Comparison of ENCODE assay signal across 1 cellular context in the genomic region with DNA sequence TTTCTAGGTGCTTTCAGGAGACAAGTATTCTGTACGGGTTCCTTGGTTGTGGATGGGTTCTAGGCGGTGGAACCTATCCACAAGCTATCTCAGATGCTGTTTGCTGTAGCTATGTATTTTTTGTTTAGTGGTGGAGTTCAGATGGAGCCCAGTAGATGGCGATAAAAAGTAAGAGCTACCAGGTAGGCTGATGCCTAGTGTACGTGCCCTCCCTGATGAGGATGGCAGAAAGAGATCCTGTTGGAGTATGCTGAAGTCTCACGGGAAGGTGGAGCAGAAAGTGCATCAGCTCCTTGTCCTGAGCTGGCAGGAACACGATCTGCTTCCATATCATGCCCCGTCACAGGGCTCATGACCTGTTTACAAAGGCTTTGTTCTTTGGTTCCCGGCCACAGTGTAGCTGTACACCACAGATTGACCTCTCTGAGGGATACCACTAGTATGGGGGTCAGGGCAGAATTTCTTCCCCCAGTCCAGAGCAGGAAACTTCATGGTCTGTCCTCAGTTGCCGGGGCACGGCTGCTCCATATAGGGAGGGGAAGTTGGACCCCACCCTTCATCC.
A peak's percentile ranks its signal among the peaks of the same experiment; 100 is the strongest.
TF ChIP-seq lines count a peak whose summit lies in the region.

No MANE protein-coding gene starts in this region.

TF ChIP-seq in GM23338, 12 proteins besides CTCF, POLR2A, EP300 and RAD21 (continued from another document):
- TF ChIP-seq, protein P1, sequence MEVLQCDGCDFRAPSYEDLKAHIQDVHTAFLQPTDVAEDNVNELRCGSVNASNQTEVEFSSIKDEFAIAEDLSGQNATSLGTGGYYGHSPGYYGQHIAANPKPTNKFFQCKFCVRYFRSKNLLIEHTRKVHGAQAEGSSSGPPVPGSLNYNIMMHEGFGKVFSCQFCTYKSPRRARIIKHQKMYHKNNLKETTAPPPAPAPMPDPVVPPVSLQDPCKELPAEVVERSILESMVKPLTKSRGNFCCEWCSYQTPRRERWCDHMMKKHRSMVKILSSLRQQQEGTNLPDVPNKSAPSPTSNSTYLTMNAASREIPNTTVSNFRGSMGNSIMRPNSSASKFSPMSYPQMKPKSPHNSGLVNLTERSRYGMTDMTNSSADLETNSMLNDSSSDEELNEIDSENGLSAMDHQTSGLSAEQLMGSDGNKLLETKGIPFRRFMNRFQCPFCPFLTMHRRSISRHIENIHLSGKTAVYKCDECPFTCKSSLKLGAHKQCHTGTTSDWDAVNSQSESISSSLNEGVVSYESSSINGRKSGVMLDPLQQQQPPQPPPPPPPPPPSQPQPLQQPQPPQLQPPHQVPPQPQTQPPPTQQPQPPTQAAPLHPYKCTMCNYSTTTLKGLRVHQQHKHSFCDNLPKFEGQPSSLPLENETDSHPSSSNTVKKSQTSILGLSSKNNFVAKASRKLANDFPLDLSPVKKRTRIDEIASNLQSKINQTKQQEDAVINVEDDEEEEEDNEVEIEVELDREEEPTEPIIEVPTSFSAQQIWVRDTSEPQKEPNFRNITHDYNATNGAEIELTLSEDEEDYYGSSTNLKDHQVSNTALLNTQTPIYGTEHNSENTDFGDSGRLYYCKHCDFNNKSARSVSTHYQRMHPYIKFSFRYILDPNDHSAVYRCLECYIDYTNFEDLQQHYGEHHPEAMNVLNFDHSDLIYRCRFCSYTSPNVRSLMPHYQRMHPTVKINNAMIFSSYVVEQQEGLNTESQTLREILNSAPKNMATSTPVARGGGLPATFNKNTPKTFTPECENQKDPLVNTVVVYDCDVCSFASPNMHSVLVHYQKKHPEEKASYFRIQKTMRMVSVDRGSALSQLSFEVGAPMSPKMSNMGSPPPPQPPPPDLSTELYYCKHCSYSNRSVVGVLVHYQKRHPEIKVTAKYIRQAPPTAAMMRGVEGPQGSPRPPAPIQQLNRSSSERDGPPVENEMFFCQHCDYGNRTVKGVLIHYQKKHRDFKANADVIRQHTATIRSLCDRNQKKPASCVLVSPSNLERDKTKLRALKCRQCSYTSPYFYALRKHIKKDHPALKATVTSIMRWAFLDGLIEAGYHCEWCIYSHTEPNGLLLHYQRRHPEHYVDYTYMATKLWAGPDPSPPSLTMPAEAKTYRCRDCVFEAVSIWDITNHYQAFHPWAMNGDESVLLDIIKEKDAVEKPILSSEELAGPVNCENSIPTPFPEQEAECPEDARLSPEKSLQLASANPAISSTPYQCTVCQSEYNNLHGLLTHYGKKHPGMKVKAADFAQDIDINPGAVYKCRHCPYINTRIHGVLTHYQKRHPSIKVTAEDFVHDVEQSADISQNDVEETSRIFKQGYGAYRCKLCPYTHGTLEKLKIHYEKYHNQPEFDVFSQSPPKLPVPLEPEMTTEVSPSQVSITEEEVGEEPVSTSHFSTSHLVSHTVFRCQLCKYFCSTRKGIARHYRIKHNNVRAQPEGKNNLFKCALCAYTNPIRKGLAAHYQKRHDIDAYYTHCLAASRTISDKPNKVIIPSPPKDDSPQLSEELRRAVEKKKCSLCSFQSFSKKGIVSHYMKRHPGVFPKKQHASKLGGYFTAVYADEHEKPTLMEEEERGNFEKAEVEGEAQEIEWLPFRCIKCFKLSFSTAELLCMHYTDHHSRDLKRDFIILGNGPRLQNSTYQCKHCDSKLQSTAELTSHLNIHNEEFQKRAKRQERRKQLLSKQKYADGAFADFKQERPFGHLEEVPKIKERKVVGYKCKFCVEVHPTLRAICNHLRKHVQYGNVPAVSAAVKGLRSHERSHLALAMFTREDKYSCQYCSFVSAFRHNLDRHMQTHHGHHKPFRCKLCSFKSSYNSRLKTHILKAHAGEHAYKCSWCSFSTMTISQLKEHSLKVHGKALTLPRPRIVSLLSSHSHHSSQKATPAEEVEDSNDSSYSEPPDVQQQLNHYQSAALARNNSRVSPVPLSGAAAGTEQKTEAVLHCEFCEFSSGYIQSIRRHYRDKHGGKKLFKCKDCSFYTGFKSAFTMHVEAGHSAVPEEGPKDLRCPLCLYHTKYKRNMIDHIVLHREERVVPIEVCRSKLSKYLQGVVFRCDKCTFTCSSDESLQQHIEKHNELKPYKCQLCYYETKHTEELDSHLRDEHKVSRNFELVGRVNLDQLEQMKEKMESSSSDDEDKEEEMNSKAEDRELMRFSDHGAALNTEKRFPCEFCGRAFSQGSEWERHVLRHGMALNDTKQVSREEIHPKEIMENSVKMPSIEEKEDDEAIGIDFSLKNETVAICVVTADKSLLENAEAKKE (CRISPR knock-in tag; IDR thresholded peaks at IDR 0.05) = peak; percentile 39
- no peak for TF ChIP-seq STAT1 (IDR thresholded peaks at IDR 0.05; ENCODE audit: unreplicated experiment)
